8 cellular contexts compared by ENCODE assay signal in genomic region chr15:70258369-70259029, GRCh38.
DNase-seq lines count a peak whose midpoint lies in the region; TF ChIP-seq lines count a peak whose summit lies in the region.

No MANE protein-coding gene starts in this region.

- in situ Hi-C loops in GM13976 (cut with MboI; ENCODE audit: low sequenced_read_pairs, unreplicated experiment) = no loop called here

- H3K36me3 Mint-ChIP-seq in activated T-cell treated with anti-CD3 and anti-CD28 coated beads, Interleukin-2, amount 50 U/mL, for 24 hours (ENCODE audit: low read depth) = no peaks in the 10 kb centered on the region
- H3K36me3 Mint-ChIP-seq in stimulated activated naive CD8-positive, alpha-beta T cell treated with anti-CD3 and anti-CD28 coated beads, Interleukin-15, Interleukin-2, amounts not matched to agents 100 ng/mL and 50 ng/mL, for 24 hours (ENCODE audit: low read depth) = no peaks in the 10 kb centered on the region

- DNase-seq in GM13976 (ENCODE audit: low spot score) = peak; percentile 74
- DNase-seq in MG63 = peak; percentile 28
- peak; percentile 83 for DNase-seq in activated T-cell treated with anti-CD3 and anti-CD28 coated beads, Interleukin-2, amount 50 U/mL, for 24 hours
- peak; percentile 42 for DNase-seq in mucosa of gallbladder (ENCODE audit: low spot score)
- DNase-seq in inferior parietal cortex (ENCODE audit: extremely low spot score) = no peak
- DNase-seq in NCI-H1436 treated with DMSO at 0.1 percent for 48 hours (lab: John Stamatoyannopoulos, UW) = no peak
- no peak for DNase-seq in NCI-H526 (lab: John Stamatoyannopoulos, UW)

- peak overlapping the region; percentile 50 for H3K27ac Mint-ChIP-seq in activated T-cell treated with anti-CD3 and anti-CD28 coated beads, Interleukin-2, amount 50 U/mL, for 24 hours
- H3K27ac Mint-ChIP-seq in stimulated activated naive CD8-positive, alpha-beta T cell treated with anti-CD3 and anti-CD28 coated beads, Interleukin-15, Interleukin-2, amounts not matched to agents 100 ng/mL and 50 ng/mL, for 24 hours = peak overlapping the region; percentile 52

- H3K27me3 Mint-ChIP-seq in activated T-cell treated with anti-CD3 and anti-CD28 coated beads, Interleukin-2, amount 50 U/mL, for 24 hours = peaks cover 7% of the 10 kb centered on the region
- peaks cover 10% of the 10 kb centered on the region for H3K27me3 Mint-ChIP-seq in stimulated activated naive CD8-positive, alpha-beta T cell treated with anti-CD3 and anti-CD28 coated beads, Interleukin-15, Interleukin-2, amounts not matched to agents 100 ng/mL and 50 ng/mL, for 24 hours

- no peaks in the 10 kb centered on the region for H3K9me3 ChIP-seq in MG63

- H3K9me3 Mint-ChIP-seq in activated T-cell treated with anti-CD3 and anti-CD28 coated beads, Interleukin-2, amount 50 U/mL, for 24 hours = no peaks in the 10 kb centered on the region
- no peaks in the 10 kb centered on the region for H3K9me3 Mint-ChIP-seq in stimulated activated naive CD8-positive, alpha-beta T cell treated with anti-CD3 and anti-CD28 coated beads, Interleukin-15, Interleukin-2, amounts not matched to agents 100 ng/mL and 50 ng/mL, for 24 hours

- peak overlapping the region; percentile 48 for H3K4me3 Mint-ChIP-seq in activated T-cell treated with anti-CD3 and anti-CD28 coated beads, Interleukin-2, amount 50 U/mL, for 24 hours
- H3K4me3 Mint-ChIP-seq in stimulated activated naive CD8-positive, alpha-beta T cell treated with anti-CD3 and anti-CD28 coated beads, Interleukin-15, Interleukin-2, amounts not matched to agents 100 ng/mL and 50 ng/mL, for 24 hours = peak overlapping the region; percentile 53

- no peaks in the 10 kb centered on the region for H3K36me3 ChIP-seq in MG63

- H3K27me3 ChIP-seq in MG63 = no peaks in the 10 kb centered on the region

- TF ChIP-seq CTCF in GM13976 (IDR thresholded peaks at IDR 0.05; ENCODE audit: borderline replicate concordance, control extremely low read depth, extremely low read depth, insufficient read depth, missing control alignments) = no peak

- no peak overlapping the region for H3K4me3 ChIP-seq in MG63

- peaks cover 48% of the 10 kb centered on the region for H3K4me1 Mint-ChIP-seq in activated T-cell treated with anti-CD3 and anti-CD28 coated beads, Interleukin-2, amount 50 U/mL, for 24 hours (ENCODE audit: low read depth)
- H3K4me1 Mint-ChIP-seq in stimulated activated naive CD8-positive, alpha-beta T cell treated with anti-CD3 and anti-CD28 coated beads, Interleukin-15, Interleukin-2, amounts not matched to agents 100 ng/mL and 50 ng/mL, for 24 hours (ENCODE audit: low read depth) = peaks cover 54% of the 10 kb centered on the region

Comparison
In these comparisons a context has a peak if more than half of its experiments do, and no peak if none do; other contexts are left out.
1. DNase-seq: peak in GM13976 (single experiment), MG63 (single experiment), activated T-cell treated with anti-CD3 and anti-CD28 coated beads, Interleukin-2, amount 50 U/mL, for 24 hours (single experiment) and mucosa of gallbladder (single experiment); none in inferior parietal cortex (single experiment), NCI-H1436 treated with DMSO at 0.1 percent for 48 hours (single experiment) and NCI-H526 (0 of 2).